Comparison of ENCODE assay signal across 9 cellular contexts in genomic region chr1:2091611-2092604, GRCh38. TPM values are rescaled to one million over a fixed set of nuclear protein-coding genes. Genes with fewer than 3 reads are reported as not detected.
DNase-seq lines count a peak whose midpoint lies in the region; ATAC-seq, FAIRE-seq and TF ChIP-seq lines count a peak whose summit lies in the region.
"Had no signal": no experiment of that assay in that cellular context is flagged by ENCODE, and none has a peak within 500 bp of the region (broad histone marks: within the 10 kb centered on the region; RNA-seq: fewer than 3 reads in every experiment).

No MANE protein-coding gene starts in this region.

- FAIRE-seq in endothelial cell of umbilical vein (lab: Jason Lieb, UNC), result no peak

- no peak overlapping the region for H4K8ac ChIP-seq in neuronal stem cell (ENCODE audit: low read depth, low read length)

- H3K36me3 ChIP-seq in endothelial cell of umbilical vein (ENCODE audit: control insufficient read depth in 2 of 2, extremely low read depth in 1 of 2, insufficient read depth in 2 of 2, low read length in 2 of 2) (no peaks in the 10 kb centered on the region), neuronal stem cell (replicated peaks in 1 of 2; ENCODE audit: control insufficient read depth in 2 of 2, insufficient read depth in 2 of 2, low read length in 2 of 2) (peaks cover 0 to 2% of the 10 kb centered on the region in 2 donors), mammary epithelial cell (ENCODE audit: insufficient read depth, low read length) (no peaks in the 10 kb centered on the region)

- H3K9me1 ChIP-seq in endothelial cell of umbilical vein (replicated peaks; ENCODE audit: control insufficient read depth, extremely low read depth, insufficient read depth, low read length), result no peaks in the 10 kb centered on the region

- H3K9me3 Mint-ChIP-seq in HFFc6, result no peaks in the 10 kb centered on the region; the same call in 1 of the 2 replicates
- H3K9me3 Mint-ChIP-seq: T-helper 1 cell treated with Interleukin-12 subunit alpha and Interleukin-12 subunit beta and Interleukin-4 antibody, amounts not matched to agents 30 μg/mL and 1 μg/mL, for 36 hours had no signal

- no peak overlapping the region for H3K4ac ChIP-seq in neuronal stem cell (ENCODE audit: low read length)

- H3K9me3 ChIP-seq in endothelial cell of umbilical vein (replicated peaks; ENCODE audit: control insufficient read depth, insufficient read depth, low read length) (no peaks in the 10 kb centered on the region), neuronal stem cell (replicated peaks in 1 of 2; ENCODE audit: control insufficient read depth in 2 of 2, insufficient read depth in 1 of 2, low read depth in 1 of 2, low read length in 2 of 2) (no peaks in the 10 kb centered on the region), mammary epithelial cell (replicated peaks; ENCODE audit: insufficient read depth, low read length) (peaks cover 8% of the 10 kb centered on the region)

- dilution Hi-C loops in endothelial cell of umbilical vein (cut with MboI; ENCODE audit: extremely low pct_ligation_motif_present, low sequenced_read_pairs) (no loop called here), mammary epithelial cell (cut with HindIII; ENCODE audit: low sequenced_read_pairs) (no loop called here)

- H2AFZ ChIP-seq in endothelial cell of umbilical vein (ENCODE audit: low read depth, low read length) (no peak overlapping the region), neuronal stem cell (ENCODE audit: low read length) (peak overlapping the region; percentile 45), mammary epithelial cell (ENCODE audit: low read depth, low read length) (no peak overlapping the region)

- no peaks in the 10 kb centered on the region for H3K36me3 Mint-ChIP-seq in HFFc6 (ENCODE audit: low read depth)

- ATAC-seq in GM21381 (IDR thresholded peaks at IDR 0.05; ENCODE audit: unreplicated experiment), result no peak

- H3K79me2 ChIP-seq in endothelial cell of umbilical vein (ENCODE audit: control insufficient read depth, insufficient read depth, low read length) (no peaks in the 10 kb centered on the region), mammary epithelial cell (ENCODE audit: insufficient read depth, low read length) (peaks cover 15% of the 10 kb centered on the region)

- H2BK15ac ChIP-seq in neuronal stem cell (ENCODE audit: low read length), result no peak overlapping the region

- peaks cover 38% of the 10 kb centered on the region for H3K27me3 Mint-ChIP-seq in HFFc6 (ENCODE audit: insufficient read depth)

- H2BK12ac ChIP-seq in neuronal stem cell (ENCODE audit: low read length), result no peak overlapping the region

- POLR2A ChIA-PET in endothelial cell of umbilical vein (lab: Charles Lee), result no interaction called here

- no peak overlapping the region for H3K23ac ChIP-seq in neuronal stem cell (ENCODE audit: low read depth, low read length, poor library complexity)

- H2BK5ac ChIP-seq in neuronal stem cell (ENCODE audit: low read length), result no peak overlapping the region

- no peaks in the 10 kb centered on the region for H4K20me1 ChIP-seq in endothelial cell of umbilical vein (replicated peaks; ENCODE audit: control insufficient read depth, extremely low read depth, insufficient read depth, low read length)
- H4K20me1 ChIP-seq in mammary epithelial cell (ENCODE audit: insufficient read depth, low read length), result no peaks in the 10 kb centered on the region

- no peak overlapping the region for H3K4me3 ChIP-seq in endothelial cell of umbilical vein (replicated peaks in 1 of 3; ENCODE audit: insufficient read depth in 1 of 3, low read depth in 1 of 3, low read length in 3 of 3)
- no peak overlapping the region for H3K4me3 ChIP-seq in neuronal stem cell (ENCODE audit: low read length in 2 of 2)
- H3K4me3 ChIP-seq in mammary epithelial cell (replicated peaks in 1 of 3; ENCODE audit: insufficient read depth in 1 of 3, low read depth in 2 of 3, low read length in 3 of 3), result no peak overlapping the region

- CTCF ChIA-PET in endothelial cell of umbilical vein (lab: Charles Lee), result interaction anchor here (0.8 to 2.3 kb wide), 4 partner anchors 45 to 82 kb away, joined by 3 to 31 read pairs (median 8); no protein-coding TSS in a partner anchor
- CTCF ChIA-PET in mammary epithelial cell (lab: Charles Lee; ENCODE audit: low non-redundant PET), result no interaction called here

- peak; percentile 65; the same call in 1 of the 2 replicates for TF ChIP-seq CTCF in HFFc6 (IDR thresholded peaks at IDR 0.05)
- peak; percentile 42 to 60 for TF ChIP-seq CTCF in endothelial cell of umbilical vein (IDR thresholded peaks at IDR 0.05; ENCODE audit: extremely low read depth in 1 of 2, insufficient read depth in 1 of 2, low read depth in 1 of 2, low read length in 2 of 2)
- TF ChIP-seq CTCF in mammary epithelial cell (conservative IDR thresholded peaks at IDR 0.05 in 1 of 2, IDR thresholded peaks at IDR 0.05 in 1 of 2; ENCODE audit: extremely low read depth in 1 of 2, insufficient read depth in 1 of 2, low read depth in 1 of 2, low read length in 2 of 2), result no peak

- DNase-seq in HFFc6, result no peak
- peak; percentile 67 to 69 for DNase-seq in activated CD4-positive, alpha-beta T cell treated with anti-CD3 and anti-CD28 coated beads, Interleukin-2, amount 50 U/mL, for 48 hours
- DNase-seq in endothelial cell of umbilical vein (ENCODE audit: low read depth, low spot score), result peak; percentile 13
- peak; percentile 42 for DNase-seq in neuronal stem cell (ENCODE audit: low spot score)
- DNase-seq in mammary epithelial cell, result no peak
- no peak for DNase-seq in kidney glomerular epithelial cell (lab: John Stamatoyannopoulos, UW)
- DNase-seq in DMS79 treated with DMSO at 0.1 percent for 48 hours (lab: John Stamatoyannopoulos, UW), result no peak

- BruUV-seq in endothelial cell of umbilical vein (replicated peaks; lab: Mats Ljungman, UMichigan) (no TSS peak), mammary epithelial cell (replicated peaks; lab: Mats Ljungman, UMichigan) (no TSS peak)

- no CpG with 5 or more reads among the region's 48 CpGs for WGBS in neuronal stem cell (ENCODE audit: extremely low coverage in 2 of 2, insufficient read length in 2 of 2, insufficient replicate concordance in 1 of 2), 2 donors
- WGBS in mammary epithelial cell (ENCODE audit: low coverage, missing lambda C conversion rate), result 90% methylated on average over 38 of the region's 48 CpGs

- no peak overlapping the region for H3K9ac ChIP-seq in endothelial cell of umbilical vein (replicated peaks; ENCODE audit: extremely low read depth, insufficient read depth, low read length)
- no peak overlapping the region for H3K9ac ChIP-seq in neuronal stem cell (ENCODE audit: low read depth, low read length, poor library complexity)
- no peak overlapping the region for H3K9ac ChIP-seq in mammary epithelial cell (ENCODE audit: insufficient read depth, low read length)

- H3K27me3 ChIP-seq in endothelial cell of umbilical vein (ENCODE audit: control insufficient read depth in 2 of 2, insufficient read depth in 2 of 2, low read length in 2 of 2) (no peaks in the 10 kb centered on the region), neuronal stem cell (ENCODE audit: control insufficient read depth in 3 of 3, insufficient read depth in 3 of 3, low read depth in 1 of 3, low read length in 3 of 3) (peaks cover 0 to 42% (median 0%) of the 10 kb centered on the region in 3 experiments), mammary epithelial cell (ENCODE audit: insufficient read depth, low read length) (no peaks in the 10 kb centered on the region)

- H3K4me2 ChIP-seq in endothelial cell of umbilical vein (ENCODE audit: insufficient read depth, low read length) (no peak overlapping the region), neuronal stem cell (ENCODE audit: insufficient read depth, low read length, poor library complexity, severe bottlenecking) (no peak overlapping the region), mammary epithelial cell (ENCODE audit: insufficient read depth, low read depth, low read length) (no peak overlapping the region)

- H2BK120ac ChIP-seq in neuronal stem cell (ENCODE audit: low read depth, low read length), result no peak overlapping the region

- H3K4me1 Mint-ChIP-seq in HFFc6 (ENCODE audit: low read depth), result peaks cover 10% of the 10 kb centered on the region; the same call in 1 of the 2 replicates

- intact Hi-C loops in endothelial cell of umbilical vein (cut with micrococcal nuclease) (loop anchor here (1.0 kb wide), 1 partner anchor 82 kb away; no protein-coding TSS in a partner anchor), mammary epithelial cell (cut with micrococcal nuclease) (no loop called here)

- H3K27ac Mint-ChIP-seq in HFFc6, result no peak overlapping the region
- H3K27ac Mint-ChIP-seq: T-helper 1 cell treated with Interleukin-12 subunit alpha and Interleukin-12 subunit beta and Interleukin-4 antibody, amounts not matched to agents 30 μg/mL and 1 μg/mL, for 36 hours had no signal

- in situ Hi-C loops in mammary epithelial cell (cut with MboI; ENCODE audit: low sequenced_read_pairs in 2 of 2), result no loop called here

- peaks cover 11% of the 10 kb centered on the region for H3K79me1 ChIP-seq in neuronal stem cell (ENCODE audit: low read depth, low read length)

- no peak overlapping the region for H3K27ac ChIP-seq in endothelial cell of umbilical vein (ENCODE audit: insufficient read depth, low read depth, low read length)
- H3K27ac ChIP-seq in neuronal stem cell (replicated peaks; ENCODE audit: low read length), result peak overlapping the region; percentile 9
- H3K27ac ChIP-seq in mammary epithelial cell (ENCODE audit: insufficient read depth, low read depth, low read length), result no peak overlapping the region

- no peak overlapping the region for H3K14ac ChIP-seq in neuronal stem cell (ENCODE audit: low read length)

- H3K18ac ChIP-seq in neuronal stem cell (ENCODE audit: low read length), result peak overlapping the region; percentile 35

- H3K4me1 ChIP-seq in endothelial cell of umbilical vein (ENCODE audit: control insufficient read depth, extremely low read depth, insufficient read depth, low read length) (no peaks in the 10 kb centered on the region), neuronal stem cell (ENCODE audit: control insufficient read depth in 2 of 2, insufficient read depth in 1 of 2, low read depth in 1 of 2, low read length in 2 of 2) (peaks cover 0 to 16% of the 10 kb centered on the region in 2 donors), mammary epithelial cell (ENCODE audit: insufficient read depth, low read length) (no peaks in the 10 kb centered on the region)

- TF ChIP-seq POLR2A in endothelial cell of umbilical vein (IDR thresholded peaks at IDR 0.05; ENCODE audit: low read depth, low read length), result no peak

- H2AK5ac ChIP-seq in neuronal stem cell (ENCODE audit: low read depth, low read length), result peak overlapping the region; percentile 50

- no peak overlapping the region for H3K4me3 Mint-ChIP-seq in HFFc6
- H3K4me3 Mint-ChIP-seq: T-helper 1 cell treated with Interleukin-12 subunit alpha and Interleukin-12 subunit beta and Interleukin-4 antibody, amounts not matched to agents 30 μg/mL and 1 μg/mL, for 36 hours had no signal

- H4K91ac ChIP-seq in neuronal stem cell (ENCODE audit: low read depth, low read length, poor library complexity), result no peak overlapping the region

RNA-seq across cellular contexts. Expression of gene PRKCZ, which starts 41.7 kb away (rescaled TPM):
- total RNA-seq in HFFc6 (2021; fragmentation: NEBNext Ultra II Directional; extraction: Animal tissue kit (Norgen Biotek cat#: 25700)), result 1 to 10 TPM in 2 of 6 experiments, under 1 TPM in 4; 0.55 to 1.4 (median 0.95) TPM
- total RNA-seq in endothelial cell of umbilical vein (0.44 and 1.7 TPM in 2 replicates), mammary epithelial cell (10 to 100 TPM; 27.0 to 42.2 TPM)
- polyA plus RNA-seq in endothelial cell of umbilical vein (0.11 and 0.22 TPM in 2 replicates), mammary epithelial cell (34.4 TPM)
- polyA plus RNA-seq in endothelial cell of umbilical vein (2011; cell fraction: cytosol; rRNA removed), result 0.14 and 0.25 TPM in 2 replicates
- 0.38 and 0.76 TPM in 2 replicates for polyA plus RNA-seq in endothelial cell of umbilical vein (2011; cell fraction: nucleus; rRNA removed)
- polyA plus RNA-seq in endothelial cell of umbilical vein (2012), result 0.15 and 0.53 TPM in 2 replicates
- polyA minus RNA-seq in endothelial cell of umbilical vein (0.57 TPM in 1 of 2 replicates, not detected in the other), mammary epithelial cell (118 TPM)
- polyA minus RNA-seq in endothelial cell of umbilical vein (2011; cell fraction: cytosol; rRNA and poly(A)+ RNA removed), result 5.8 TPM
- not detected in 2 replicates for polyA minus RNA-seq in endothelial cell of umbilical vein (2011; cell fraction: nucleus; rRNA and poly(A)+ RNA removed)
- 29.7 TPM for polyA plus RNA-seq in neuronal stem cell (2013, experiment 1 of 2)
- polyA plus RNA-seq in neuronal stem cell (2013, experiment 2 of 2), result 28.1 TPM

Comparison
In these comparisons a context has a peak if more than half of its experiments do, and no peak if none do; other contexts are left out.
1. DNase-seq: peak in activated CD4-positive, alpha-beta T cell treated with anti-CD3 and anti-CD28 coated beads, Interleukin-2, amount 50 U/mL, for 48 hours (2 of 2), endothelial cell of umbilical vein (single experiment) and neuronal stem cell (single experiment); none in HFFc6 (single experiment), mammary epithelial cell (single experiment), kidney glomerular epithelial cell (single experiment) and DMS79 treated with DMSO at 0.1 percent for 48 hours (single experiment).
2. CTCF ChIP-seq: peak in HFFc6 (single experiment) and endothelial cell of umbilical vein (2 of 2); none in mammary epithelial cell (0 of 2).
3. RNA of gene PRKCZ, which starts 41.7 kb away (total RNA-seq): 27.0 to 42.2 TPM in mammary epithelial cell; 0.44 to 1.7 TPM in endothelial cell of umbilical vein and 0.55 to 1.4 TPM in HFFc6; every median in the first group is over 10 times any median in the second.